ENCODE assay signal across 1 cellular context in the genomic region with DNA sequence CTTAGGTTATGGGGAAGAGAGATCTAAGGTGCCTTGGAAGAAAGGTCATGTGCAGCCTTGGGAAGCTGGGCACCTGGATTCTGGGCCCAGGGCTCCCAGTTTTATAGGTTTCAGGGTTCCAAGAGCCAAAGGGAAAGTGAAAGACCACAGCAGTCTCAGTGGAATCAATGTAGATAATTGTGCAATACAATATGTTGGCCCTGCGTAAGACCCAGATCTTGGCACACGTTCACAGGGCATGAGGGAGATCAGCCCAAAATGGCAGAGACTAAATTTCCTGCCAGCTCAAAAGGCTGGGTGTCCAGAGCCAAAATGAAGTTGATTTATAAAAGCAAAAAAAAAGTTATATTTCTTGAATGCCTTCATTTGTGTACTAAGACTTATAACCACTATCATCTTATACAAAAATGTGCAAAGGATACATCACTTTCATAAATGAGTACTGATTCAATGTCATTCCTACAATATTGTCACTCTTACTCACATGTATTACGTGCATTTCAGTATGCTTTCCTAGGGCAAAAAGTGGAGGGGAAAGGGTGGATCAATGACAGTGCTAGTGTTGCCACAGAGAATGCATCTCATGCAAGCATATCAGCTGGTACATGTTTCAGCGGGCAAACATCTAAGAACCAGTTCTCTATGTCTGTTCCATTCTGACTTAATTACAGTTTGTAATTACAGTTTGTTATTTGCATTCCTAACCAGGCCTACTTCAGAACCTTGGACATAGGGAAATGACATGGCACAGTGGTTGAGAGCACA.
TF ChIP-seq lines count a peak whose summit lies in the region.

No MANE protein-coding gene starts in this region.

TF ChIP-seq in HEK293, 187 proteins besides CTCF, POLR2A, EP300 and RAD21 (continued from another document):
- TF ChIP-seq, protein P1, sequence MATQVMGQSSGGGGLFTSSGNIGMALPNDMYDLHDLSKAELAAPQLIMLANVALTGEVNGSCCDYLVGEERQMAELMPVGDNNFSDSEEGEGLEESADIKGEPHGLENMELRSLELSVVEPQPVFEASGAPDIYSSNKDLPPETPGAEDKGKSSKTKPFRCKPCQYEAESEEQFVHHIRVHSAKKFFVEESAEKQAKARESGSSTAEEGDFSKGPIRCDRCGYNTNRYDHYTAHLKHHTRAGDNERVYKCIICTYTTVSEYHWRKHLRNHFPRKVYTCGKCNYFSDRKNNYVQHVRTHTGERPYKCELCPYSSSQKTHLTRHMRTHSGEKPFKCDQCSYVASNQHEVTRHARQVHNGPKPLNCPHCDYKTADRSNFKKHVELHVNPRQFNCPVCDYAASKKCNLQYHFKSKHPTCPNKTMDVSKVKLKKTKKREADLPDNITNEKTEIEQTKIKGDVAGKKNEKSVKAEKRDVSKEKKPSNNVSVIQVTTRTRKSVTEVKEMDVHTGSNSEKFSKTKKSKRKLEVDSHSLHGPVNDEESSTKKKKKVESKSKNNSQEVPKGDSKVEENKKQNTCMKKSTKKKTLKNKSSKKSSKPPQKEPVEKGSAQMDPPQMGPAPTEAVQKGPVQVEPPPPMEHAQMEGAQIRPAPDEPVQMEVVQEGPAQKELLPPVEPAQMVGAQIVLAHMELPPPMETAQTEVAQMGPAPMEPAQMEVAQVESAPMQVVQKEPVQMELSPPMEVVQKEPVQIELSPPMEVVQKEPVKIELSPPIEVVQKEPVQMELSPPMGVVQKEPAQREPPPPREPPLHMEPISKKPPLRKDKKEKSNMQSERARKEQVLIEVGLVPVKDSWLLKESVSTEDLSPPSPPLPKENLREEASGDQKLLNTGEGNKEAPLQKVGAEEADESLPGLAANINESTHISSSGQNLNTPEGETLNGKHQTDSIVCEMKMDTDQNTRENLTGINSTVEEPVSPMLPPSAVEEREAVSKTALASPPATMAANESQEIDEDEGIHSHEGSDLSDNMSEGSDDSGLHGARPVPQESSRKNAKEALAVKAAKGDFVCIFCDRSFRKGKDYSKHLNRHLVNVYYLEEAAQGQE (tag by site-specific recombination; IDR thresholded peaks at IDR 0.05), result peak; percentile 66; the same call in 1 of the 2 replicates
